Comparison of ENCODE assay signal across 12 cellular contexts in the genomic region with DNA sequence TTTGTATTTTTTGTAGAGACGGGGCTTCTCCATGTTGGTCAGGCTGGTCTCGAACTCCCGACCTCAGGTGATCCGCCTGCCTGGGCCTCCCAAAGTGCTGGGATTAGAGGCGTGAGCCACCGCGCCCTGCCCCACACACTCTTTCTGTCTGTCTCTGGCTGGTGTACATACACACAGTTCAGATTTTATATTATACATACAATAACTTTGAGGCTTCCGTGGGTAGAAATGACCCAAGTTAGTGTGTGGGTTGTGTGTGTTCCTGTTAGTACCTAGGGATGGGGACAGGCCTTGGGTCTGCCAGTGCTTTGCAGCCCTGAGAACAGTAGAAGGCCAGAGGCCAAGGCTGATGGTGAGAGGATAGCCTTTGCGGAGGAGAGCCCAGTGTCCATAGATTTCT. TPM values are rescaled to one million over a fixed set of nuclear protein-coding genes. Genes with fewer than 3 reads are reported as not detected.
DNase-seq lines count a peak whose midpoint lies in the region; ATAC-seq and TF ChIP-seq lines count a peak whose summit lies in the region.
"Had no signal": no experiment of that assay in that cellular context is flagged by ENCODE, and none has a peak within 500 bp of the region (broad histone marks: within the 10 kb centered on the region; RNA-seq: fewer than 3 reads in every experiment).

No MANE protein-coding gene starts in this region.

- peaks cover 62% of the 10 kb centered on the region for H3K4me1 Mint-ChIP-seq in neural crest cell

- H3K27ac ChIP-seq in left ventricle myocardium inferior (replicated peaks) (peak overlapping the region; percentile 100), caudate nucleus (ENCODE audit: low read depth, low read length) (peak overlapping the region; percentile 93), vagina (peak overlapping the region; percentile 96)

- TF ChIP-seq CTCF in left ventricle myocardium inferior (IDR thresholded peaks at IDR 0.05; ENCODE audit: borderline replicate concordance) (no peak), neural crest cell (conservative IDR thresholded peaks at IDR 0.05) (no peak), vagina (IDR thresholded peaks at IDR 0.05) (no peak)

- peaks cover 23% of the 10 kb centered on the region for H3K27me3 Mint-ChIP-seq in neural crest cell (ENCODE audit: low read depth)

- no peaks in the 10 kb centered on the region for H3K9me3 Mint-ChIP-seq in neural crest cell
- H3K9me3 Mint-ChIP-seq: T-helper 1 cell treated with Interleukin-12 subunit alpha and Interleukin-12 subunit beta and Interleukin-4 antibody, amounts not matched to agents 30 μg/mL and 1 μg/mL, for 36 hours had no signal

- no peak for ATAC-seq in Right ventricle myocardium superior (ENCODE audit: poor library complexity)

- peaks cover 15% of the 10 kb centered on the region for H3K36me3 Mint-ChIP-seq in neural crest cell (ENCODE audit: low read depth)

- intact Hi-C loops in left ventricle myocardium inferior (cut with micrococcal nuclease) (no loop called here), Right ventricle myocardium superior (cut with DNase I) (loop anchor here (5.0 kb wide), 2 partner anchors 100 to 120 kb away; no protein-coding TSS in a partner anchor), vagina (cut with DNase I) (loop anchor here (5.0 kb wide), 1 partner anchor 190 kb away; no protein-coding TSS in a partner anchor), posterior cingulate gyrus (cut with DNase I) (loop anchor here (10.0 kb wide), 1 partner anchor 63 kb away; no protein-coding TSS in a partner anchor)

- no peak overlapping the region for H3K27ac Mint-ChIP-seq in neural crest cell (ENCODE audit: unreplicated experiment)
- H3K27ac Mint-ChIP-seq: T-helper 1 cell treated with Interleukin-12 subunit alpha and Interleukin-12 subunit beta and Interleukin-4 antibody, amounts not matched to agents 30 μg/mL and 1 μg/mL, for 36 hours had no signal

- H3K27me3 ChIP-seq in left ventricle myocardium inferior (ENCODE audit: low read depth): no peaks in the 10 kb centered on the region
- no peaks in the 10 kb centered on the region for H3K27me3 ChIP-seq in vagina

- H3K36me3 ChIP-seq in left ventricle myocardium inferior: peaks cover 58% of the 10 kb centered on the region
- H3K36me3 ChIP-seq in vagina: peaks cover 4 to 45% of the 10 kb centered on the region in 2 donors

- peak overlapping the region; percentile 96 for H3K4me3 Mint-ChIP-seq in neural crest cell

- in situ Hi-C loops in G401 (cut with HindIII; ENCODE audit: low sequenced_read_pairs): no loop called here

- H3K4me3 ChIP-seq in left ventricle myocardium inferior (peak overlapping the region; percentile 100), vagina (peak overlapping the region; percentile 81 to 97)

- H3K4me1 ChIP-seq in left ventricle myocardium inferior (peaks cover 96% of the 10 kb centered on the region), vagina (peaks cover 68% of the 10 kb centered on the region)
- H3K4me1 ChIP-seq: parathyroid adenoma had no signal

- no peak for TF ChIP-seq POLR2A in vagina (IDR thresholded peaks at IDR 0.05)

- DNase-seq in left ventricle myocardium inferior: no peak
- no peak for DNase-seq in Right ventricle myocardium superior
- no peak for DNase-seq in caudate nucleus (lab: John Stamatoyannopoulos, UW)
- no peak for DNase-seq in neural crest cell (ENCODE audit: low read depth, low spot score)
- DNase-seq in vagina (ENCODE audit: extremely low spot score in 2 of 2): no peak
- no peak for DNase-seq in posterior cingulate gyrus
- DNase-seq in G401 (ENCODE audit: low spot score): no peak
- DNase-seq in activated CD8-positive, alpha-beta memory T cell treated with anti-CD3 and anti-CD28 coated beads for 24 hours: no peak
- DNase-seq: Kasumi-1, NCI-H2171 treated with DMSO at 0.1 percent for 48 hours had no signal

- H3K9me3 ChIP-seq in left ventricle myocardium inferior (replicated peaks): no peaks in the 10 kb centered on the region
- no peaks in the 10 kb centered on the region for H3K9me3 ChIP-seq in vagina

RNA-seq across cellular contexts. Expression of gene ZBTB16, which starts 2.8 kb away (rescaled TPM):
- total RNA-seq in left ventricle myocardium inferior (64.5 TPM), Right ventricle myocardium superior (64.8 TPM), neural crest cell (36.6 and 39.4 TPM in 2 replicates), vagina (243 TPM)
- not detected in 2 replicates for total RNA-seq in G401 (2014; rRNA removed; shearing (Covaris generic))

Comparison
In these comparisons a context has a peak if more than half of its experiments do, and no peak if none do; other contexts are left out.
1. RNA of gene ZBTB16, which starts 2.8 kb away (total RNA-seq): 243 TPM in vagina (single experiment), 64.8 TPM in Right ventricle myocardium superior (single experiment), 64.5 TPM in left ventricle myocardium inferior (single experiment) and 36.6 to 39.4 TPM in neural crest cell; not detected in G401; every median in the first group is over 10 times any median in the second.
2. Peak in every context shown above with its lines, with median percentiles within 50 percentile points of each other: H3K27ac ChIP-seq.